Comparison of ENCODE assay signal across 11 cellular contexts in the genomic region with DNA sequence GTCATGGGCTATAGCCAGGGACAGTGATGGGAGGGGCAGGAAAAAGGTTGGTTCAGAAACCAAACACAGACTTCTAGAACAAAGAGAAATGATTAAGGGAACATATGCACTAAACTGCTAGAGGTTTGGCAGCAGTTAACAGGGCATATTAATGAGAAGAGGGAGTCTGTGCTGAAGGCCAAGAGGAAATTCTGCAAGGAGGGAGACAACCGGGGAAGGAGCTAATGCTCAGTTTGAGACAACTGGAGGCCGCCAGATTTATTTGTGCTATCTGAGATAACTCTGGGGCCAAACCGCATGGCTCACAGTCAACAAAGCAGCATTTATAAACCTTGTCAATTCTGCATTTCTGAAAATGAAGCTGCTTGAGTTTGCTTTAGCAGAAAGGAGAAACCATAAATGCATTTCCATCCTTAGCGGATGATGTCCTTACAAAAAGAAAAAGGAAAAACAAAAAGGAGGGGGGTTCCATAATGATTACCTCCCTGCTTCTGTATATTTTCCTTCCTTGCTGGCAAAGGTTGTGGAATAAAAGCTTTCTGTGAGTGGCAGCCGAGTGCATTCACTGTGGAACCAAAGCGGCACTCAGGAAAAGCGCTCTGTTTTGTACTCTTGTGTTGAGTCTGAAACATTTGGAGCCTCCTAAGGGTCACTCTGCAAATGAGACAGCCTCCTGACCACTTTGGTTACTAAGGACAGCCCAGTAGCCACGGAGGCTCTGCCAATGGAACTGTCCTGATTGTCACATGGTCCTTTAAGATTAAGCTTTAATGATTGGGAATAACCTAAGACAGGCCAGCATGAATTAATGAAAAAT.
DNase-seq lines count a peak whose midpoint lies in the region; ATAC-seq and TF ChIP-seq lines count a peak whose summit lies in the region.
"Had no signal": no experiment of that assay in that cellular context is flagged by ENCODE, and none has a peak within 500 bp of the region (broad histone marks: within the 10 kb centered on the region; RNA-seq: fewer than 3 reads in every experiment).

No MANE protein-coding gene starts in this region.

- no peak for TF ChIP-seq RAD21 in SK-N-SH (IDR thresholded peaks at IDR 0.05; ENCODE audit: low read length)

- H3K9me3 ChIP-seq in heart right ventricle (no peaks in the 10 kb centered on the region), SK-N-SH (no peaks in the 10 kb centered on the region)

- H3K27me3 ChIP-seq in heart right ventricle (no peaks in the 10 kb centered on the region), SK-N-SH (ENCODE audit: insufficient read depth) (no peaks in the 10 kb centered on the region)

- H3K27ac ChIP-seq in heart right ventricle = peak overlapping the region in 2 of 10 donors; percentile 2 to 34
- no peak overlapping the region for H3K27ac ChIP-seq in SK-N-SH (ENCODE audit: low read depth in 2 of 2, low read length in 1 of 2)

- H3K36me3 ChIP-seq in heart right ventricle (no peaks in the 10 kb centered on the region), SK-N-SH (replicated peaks in 1 of 2; ENCODE audit: control insufficient read depth in 1 of 2, insufficient read depth in 2 of 2, low read length in 1 of 2) (no peaks in the 10 kb centered on the region)

- 47 to 60% methylated on average over 8 of the region's 8 CpGs for WGBS in heart right ventricle, 2 donors
- WGBS in SK-N-SH (ENCODE audit: low lambda C conversion rate) = 90% methylated on average over 8 of the region's 8 CpGs

- no peaks in the 10 kb centered on the region for H3K79me2 ChIP-seq in SK-N-SH (ENCODE audit: insufficient read depth)

- no peaks in the 10 kb centered on the region for H4K20me1 ChIP-seq in SK-N-SH (ENCODE audit: insufficient read depth)

- CTCF ChIA-PET in SK-N-SH (lab: Yijun Ruan, JAX) = interaction anchor here (1.6 kb wide), 1 partner anchor 21 kb away, joined by 10 read pairs; no protein-coding TSS in a partner anchor

- TF ChIP-seq CTCF in heart right ventricle (IDR thresholded peaks at IDR 0.05) = no peak
- TF ChIP-seq CTCF in choroid plexus epithelial cell (conservative IDR thresholded peaks at IDR 0.05; ENCODE audit: low read depth, low read length) = no peak
- no peak for TF ChIP-seq CTCF in SK-N-SH (IDR thresholded peaks at IDR 0.05)

- H3K9ac ChIP-seq in SK-N-SH = no peak overlapping the region

- POLR2A ChIA-PET in SK-N-SH (lab: Yijun Ruan, JAX) = no interaction called here

- H3K9me2 ChIP-seq in SK-N-SH = no peaks in the 10 kb centered on the region

- no peak for DNase-seq in heart right ventricle
- DNase-seq in Right ventricle myocardium inferior (ENCODE audit: missing footprints) = no peak
- peak; percentile 51 for DNase-seq in choroid plexus epithelial cell (ENCODE audit: low read depth)
- DNase-seq in medulla oblongata (ENCODE audit: extremely low spot score) = peak; percentile 61
- no peak for DNase-seq in A172 (ENCODE audit: low spot score)
- no peak for DNase-seq in NCI-H1105 (lab: John Stamatoyannopoulos, UW)
- no peak for DNase-seq in HUDEP-2 (lab: John Stamatoyannopoulos, UW; ENCODE audit: unreplicated experiment in 76 of 76)
- no peak for DNase-seq in SK-N-SH
- DNase-seq: activated CD4-positive, alpha-beta T cell treated with anti-CD3 and anti-CD28 coated beads for 48 hours; activated gamma-delta T cell; NCI-H524 treated with DMSO at 0.1 percent for 48 hours had no signal

- H2AFZ ChIP-seq in SK-N-SH (ENCODE audit: low read depth) = no peak overlapping the region

- H3K4me2 ChIP-seq in SK-N-SH = no peak overlapping the region

- no peaks in the 10 kb centered on the region for H3F3A ChIP-seq in SK-N-SH (replicated peaks; ENCODE audit: insufficient read depth)

- H3K4me1 ChIP-seq in heart right ventricle (peaks cover 0 to 32% (median 21%) of the 10 kb centered on the region in 9 donors), SK-N-SH (ENCODE audit: control insufficient read depth in 1 of 2, insufficient read depth in 2 of 2, low read depth in 1 of 2, low read length in 1 of 2) (peaks cover 0 to 5% of the 10 kb centered on the region in 2 experiments; a peak in 1 of 4 replicates)

- TF ChIP-seq EP300 in SK-N-SH (IDR thresholded peaks at IDR 0.05; ENCODE audit: borderline replicate concordance in 1 of 2, low read depth in 1 of 2, low read length in 1 of 2) = no peak

- ATAC-seq in heart right ventricle = peak in 6 of 8 donors; percentile 29 to 60 (median 38)
- ATAC-seq in Right ventricle myocardium inferior = no peak

- H3K4me3 ChIP-seq in heart right ventricle (no peak overlapping the region), choroid plexus epithelial cell (ENCODE audit: low read depth, low read length) (no peak overlapping the region), SK-N-SH (ENCODE audit: low read depth in 2 of 2, low read length in 1 of 2) (no peak overlapping the region)

- intact Hi-C loops in heart right ventricle (cut with DNase I) (loop anchor here in 1 of 10 donors (2.0 kb wide), 1 partner anchor 52 kb away; no protein-coding TSS in a partner anchor), Right ventricle myocardium inferior (cut with DNase I) (loop anchor here (2.0 kb wide), 1 partner anchor 16 kb away; no protein-coding TSS in a partner anchor)

TF ChIP-seq in SK-N-SH, 30 proteins besides CTCF, POLR2A, EP300 and RAD21 (continues in another document):
- TF ChIP-seq JUND (IDR thresholded peaks at IDR 0.05) (no peak), NRF1 (IDR thresholded peaks at IDR 0.05; ENCODE audit: low read depth, low read length) (no peak), TAF1 (IDR thresholded peaks at IDR 0.05; ENCODE audit: borderline replicate concordance, low read depth, low read length) (no peak), SMC3 (IDR thresholded peaks at IDR 0.05; ENCODE audit: low read depth, low read length) (no peak), POLR2AphosphoS5 (IDR thresholded peaks at IDR 0.05; ENCODE audit: low read depth, low read length) (no peak), GATA2 (CRISPR knock-in tag; IDR thresholded peaks at IDR 0.05) (no peak)
- TF ChIP-seq, protein P1, sequence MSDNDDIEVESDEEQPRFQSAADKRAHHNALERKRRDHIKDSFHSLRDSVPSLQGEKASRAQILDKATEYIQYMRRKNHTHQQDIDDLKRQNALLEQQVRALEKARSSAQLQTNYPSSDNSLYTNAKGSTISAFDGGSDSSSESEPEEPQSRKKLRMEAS (IDR thresholded peaks at IDR 0.05; ENCODE audit: low read depth) = no peak
- TF ChIP-seq, protein P2, sequence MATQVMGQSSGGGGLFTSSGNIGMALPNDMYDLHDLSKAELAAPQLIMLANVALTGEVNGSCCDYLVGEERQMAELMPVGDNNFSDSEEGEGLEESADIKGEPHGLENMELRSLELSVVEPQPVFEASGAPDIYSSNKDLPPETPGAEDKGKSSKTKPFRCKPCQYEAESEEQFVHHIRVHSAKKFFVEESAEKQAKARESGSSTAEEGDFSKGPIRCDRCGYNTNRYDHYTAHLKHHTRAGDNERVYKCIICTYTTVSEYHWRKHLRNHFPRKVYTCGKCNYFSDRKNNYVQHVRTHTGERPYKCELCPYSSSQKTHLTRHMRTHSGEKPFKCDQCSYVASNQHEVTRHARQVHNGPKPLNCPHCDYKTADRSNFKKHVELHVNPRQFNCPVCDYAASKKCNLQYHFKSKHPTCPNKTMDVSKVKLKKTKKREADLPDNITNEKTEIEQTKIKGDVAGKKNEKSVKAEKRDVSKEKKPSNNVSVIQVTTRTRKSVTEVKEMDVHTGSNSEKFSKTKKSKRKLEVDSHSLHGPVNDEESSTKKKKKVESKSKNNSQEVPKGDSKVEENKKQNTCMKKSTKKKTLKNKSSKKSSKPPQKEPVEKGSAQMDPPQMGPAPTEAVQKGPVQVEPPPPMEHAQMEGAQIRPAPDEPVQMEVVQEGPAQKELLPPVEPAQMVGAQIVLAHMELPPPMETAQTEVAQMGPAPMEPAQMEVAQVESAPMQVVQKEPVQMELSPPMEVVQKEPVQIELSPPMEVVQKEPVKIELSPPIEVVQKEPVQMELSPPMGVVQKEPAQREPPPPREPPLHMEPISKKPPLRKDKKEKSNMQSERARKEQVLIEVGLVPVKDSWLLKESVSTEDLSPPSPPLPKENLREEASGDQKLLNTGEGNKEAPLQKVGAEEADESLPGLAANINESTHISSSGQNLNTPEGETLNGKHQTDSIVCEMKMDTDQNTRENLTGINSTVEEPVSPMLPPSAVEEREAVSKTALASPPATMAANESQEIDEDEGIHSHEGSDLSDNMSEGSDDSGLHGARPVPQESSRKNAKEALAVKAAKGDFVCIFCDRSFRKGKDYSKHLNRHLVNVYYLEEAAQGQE (IDR thresholded peaks at IDR 0.05; ENCODE audit: low read depth, low read length) = no peak
- TF ChIP-seq, protein P3, sequence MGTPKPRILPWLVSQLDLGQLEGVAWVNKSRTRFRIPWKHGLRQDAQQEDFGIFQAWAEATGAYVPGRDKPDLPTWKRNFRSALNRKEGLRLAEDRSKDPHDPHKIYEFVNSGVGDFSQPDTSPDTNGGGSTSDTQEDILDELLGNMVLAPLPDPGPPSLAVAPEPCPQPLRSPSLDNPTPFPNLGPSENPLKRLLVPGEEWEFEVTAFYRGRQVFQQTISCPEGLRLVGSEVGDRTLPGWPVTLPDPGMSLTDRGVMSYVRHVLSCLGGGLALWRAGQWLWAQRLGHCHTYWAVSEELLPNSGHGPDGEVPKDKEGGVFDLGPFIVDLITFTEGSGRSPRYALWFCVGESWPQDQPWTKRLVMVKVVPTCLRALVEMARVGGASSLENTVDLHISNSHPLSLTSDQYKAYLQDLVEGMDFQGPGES (IDR thresholded peaks at IDR 0.05; ENCODE audit: low read depth, low read length) = no peak
- TF ChIP-seq, protein P4, sequence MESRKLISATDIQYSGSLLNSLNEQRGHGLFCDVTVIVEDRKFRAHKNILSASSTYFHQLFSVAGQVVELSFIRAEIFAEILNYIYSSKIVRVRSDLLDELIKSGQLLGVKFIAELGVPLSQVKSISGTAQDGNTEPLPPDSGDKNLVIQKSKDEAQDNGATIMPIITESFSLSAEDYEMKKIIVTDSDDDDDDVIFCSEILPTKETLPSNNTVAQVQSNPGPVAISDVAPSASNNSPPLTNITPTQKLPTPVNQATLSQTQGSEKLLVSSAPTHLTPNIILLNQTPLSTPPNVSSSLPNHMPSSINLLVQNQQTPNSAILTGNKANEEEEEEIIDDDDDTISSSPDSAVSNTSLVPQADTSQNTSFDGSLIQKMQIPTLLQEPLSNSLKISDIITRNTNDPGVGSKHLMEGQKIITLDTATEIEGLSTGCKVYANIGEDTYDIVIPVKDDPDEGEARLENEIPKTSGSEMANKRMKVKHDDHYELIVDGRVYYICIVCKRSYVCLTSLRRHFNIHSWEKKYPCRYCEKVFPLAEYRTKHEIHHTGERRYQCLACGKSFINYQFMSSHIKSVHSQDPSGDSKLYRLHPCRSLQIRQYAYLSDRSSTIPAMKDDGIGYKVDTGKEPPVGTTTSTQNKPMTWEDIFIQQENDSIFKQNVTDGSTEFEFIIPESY (IDR thresholded peaks at IDR 0.05; ENCODE audit: borderline replicate concordance, low read depth) = no peak

Comparison
In these comparisons a context has a peak if more than half of its experiments do, and no peak if none do; other contexts are left out.
1. DNase-seq: peak in choroid plexus epithelial cell (single experiment) and medulla oblongata (single experiment); none in heart right ventricle (0 of 2), Right ventricle myocardium inferior (single experiment), A172 (single experiment), NCI-H1105 (single experiment), HUDEP-2 (0 of 76) and SK-N-SH (single experiment).